In genomic region chr3:124108446-124108845, GRCh38 we compare ENCODE assay signal across 28 cellular contexts.
"Had no signal": no experiment of that assay in that cellular context is flagged by ENCODE, and none has a peak within 500 bp of the region (broad histone marks: within the 10 kb centered on the region; RNA-seq: fewer than 3 reads in every experiment).

No MANE protein-coding gene starts in this region.

- H3K36me3 ChIP-seq: esophagus squamous epithelium, gastrocnemius medialis, heart right ventricle, left lung, lower lobe of right lung had no signal

- H3K9me3 ChIP-seq: esophagus squamous epithelium, gastrocnemius medialis, left lung, lower lobe of right lung, mucosa of descending colon had no signal

- H3K4me1 Mint-ChIP-seq: mesothelial cell of epicardium; naive B cell; naive thymus-derived CD8-positive, alpha-beta T cell had no signal

- H3K27ac ChIP-seq: epithelial cell of prostate, gastrocnemius medialis, left lung, lower lobe of right lung had no signal

- H3K27me3 ChIP-seq: dorsolateral prefrontal cortex, esophagus squamous epithelium, gastrocnemius medialis, heart right ventricle, left lung had no signal

- H3K27ac Mint-ChIP-seq: endodermal cell; mesothelial cell of epicardium; naive B cell; naive thymus-derived CD8-positive, alpha-beta T cell had no signal

- FAIRE-seq: colon, endometrium, islet of Langerhans, keratinocyte had no signal

- DNase-seq: dorsolateral prefrontal cortex; effector CD4-positive, alpha-beta T cell; effector memory CD4-positive, alpha-beta T cell; endodermal cell; esophagus squamous epithelium; foreskin fibroblast; foreskin melanocyte; gastrocnemius medialis; glutamatergic neuron; head of caudate nucleus; heart right ventricle; hippocampal formation; left cardiac atrium; left lung; left ventricle myocardium superior; lower lobe of right lung; mesenchymal stem cell; mucosa of descending colon; naive B cell; naive thymus-derived CD8-positive, alpha-beta T cell had no signal

- H3K4me3 ChIP-seq: coronary artery, dorsolateral prefrontal cortex, esophagus squamous epithelium, gastrocnemius medialis, heart right ventricle, left lung, lower lobe of right lung, mucosa of descending colon had no signal

- H3K36me3 Mint-ChIP-seq: mesothelial cell of epicardium; naive B cell; naive thymus-derived CD8-positive, alpha-beta T cell had no signal

- ATAC-seq: esophagus mucosa; gastrocnemius medialis; left lung; lower lobe of right lung; mucosa of descending colon; naive thymus-derived CD8-positive, alpha-beta T cell had no signal

- H3K4me1 ChIP-seq: left lung, lower lobe of right lung had no signal

- H3K4me3 Mint-ChIP-seq: endodermal cell; mesothelial cell of epicardium; naive B cell; naive thymus-derived CD8-positive, alpha-beta T cell had no signal
